Comparison of ENCODE assay signal across 9 cellular contexts in genomic region chr4:145735330-145735638, GRCh38. TPM values are rescaled to one million over a fixed set of nuclear protein-coding genes. Genes with fewer than 3 reads are reported as not detected.
DNase-seq lines count a peak whose midpoint lies in the region; ATAC-seq, FAIRE-seq and TF ChIP-seq lines count a peak whose summit lies in the region.
"Had no signal": no experiment of that assay in that cellular context is flagged by ENCODE, and none has a peak within 500 bp of the region (broad histone marks: within the 10 kb centered on the region; RNA-seq: fewer than 3 reads in every experiment).

No MANE protein-coding gene starts in this region.

- peak; percentile 82 for DNase-seq in HCEC 1CT
- peak; percentile 79 for DNase-seq in hepatic stellate cell (ENCODE audit: low spot score)
- peak; percentile 66 for DNase-seq in stromal cell of bone marrow (ENCODE audit: low read depth)
- DNase-seq in pancreas: no peak

- H3K4me3 ChIP-seq in pancreas: no peak overlapping the region

- H3K27ac Mint-ChIP-seq in activated T-helper 17 cell treated with anti-CD3 and anti-CD28 coated beads, Interleukin-2, amount 50 U/mL, for 72 hours: peak overlapping the region; percentile 73
- H3K27ac Mint-ChIP-seq: activated CD4-positive, alpha-beta memory T cell treated with anti-CD3 and anti-CD28 coated beads for 36 hours had no signal

- H3K27me3 ChIP-seq in pancreas: no peaks in the 10 kb centered on the region

- intact Hi-C loops in pancreas (cut with DNase I): no loop called here

- no peaks in the 10 kb centered on the region for H3K9me3 Mint-ChIP-seq in activated T-helper 17 cell treated with anti-CD3 and anti-CD28 coated beads, Interleukin-2, amount 50 U/mL, for 72 hours
- H3K9me3 Mint-ChIP-seq: activated CD4-positive, alpha-beta memory T cell treated with anti-CD3 and anti-CD28 coated beads for 36 hours had no signal

- no peak for FAIRE-seq in pancreas (lab: Jason Lieb, UNC)

- peaks cover 20% of the 10 kb centered on the region for H3K4me1 Mint-ChIP-seq in activated T-helper 17 cell treated with anti-CD3 and anti-CD28 coated beads, Interleukin-2, amount 50 U/mL, for 72 hours

- peaks cover 17 to 50% (median 34%) of the 10 kb centered on the region in 3 donors for H3K4me1 ChIP-seq in pancreas

- H3K36me3 Mint-ChIP-seq in activated T-helper 17 cell treated with anti-CD3 and anti-CD28 coated beads, Interleukin-2, amount 50 U/mL, for 72 hours (ENCODE audit: low read depth): no peaks in the 10 kb centered on the region
- H3K36me3 Mint-ChIP-seq: activated CD4-positive, alpha-beta memory T cell treated with anti-CD3 and anti-CD28 coated beads for 36 hours had no signal

- no peaks in the 10 kb centered on the region for H3K27me3 Mint-ChIP-seq in activated T-helper 17 cell treated with anti-CD3 and anti-CD28 coated beads, Interleukin-2, amount 50 U/mL, for 72 hours

- no peaks in the 10 kb centered on the region for H3K36me3 ChIP-seq in pancreas

- 68 to 83% methylated on average over 1 of the region's 1 CpG for WGBS in pancreas, 2 donors

- no peaks in the 10 kb centered on the region for H3K9me3 ChIP-seq in pancreas

- H3K27ac ChIP-seq in pancreas: peak overlapping the region in 2 of 4 donors; percentile 97 to 98

- ATAC-seq in activated T-helper 17 cell treated with anti-CD3 and anti-CD28 coated beads, Interleukin-2, amount 50 U/mL, for 72 hours (replicated peaks): no peak
- no peak for ATAC-seq in pancreas
- no peak for ATAC-seq in GM19452 (IDR thresholded peaks at IDR 0.05; ENCODE audit: unreplicated experiment)
- no peak for ATAC-seq in HG03571 (IDR thresholded peaks at IDR 0.05; ENCODE audit: unreplicated experiment)
- ATAC-seq in HG02884 (IDR thresholded peaks at IDR 0.05; ENCODE audit: unreplicated experiment): no peak

- no peak overlapping the region for H3K4me3 Mint-ChIP-seq in activated T-helper 17 cell treated with anti-CD3 and anti-CD28 coated beads, Interleukin-2, amount 50 U/mL, for 72 hours
- H3K4me3 Mint-ChIP-seq: activated CD4-positive, alpha-beta memory T cell treated with anti-CD3 and anti-CD28 coated beads for 36 hours had no signal

- no peak for TF ChIP-seq CTCF in pancreas (IDR thresholded peaks at IDR 0.05)

RNA-seq across cellular contexts. Expression of gene C4orf51, which starts 55.3 kb away (rescaled TPM):
- not detected for total RNA-seq in activated T-helper 17 cell treated with anti-CD3 and anti-CD28 coated beads, Interleukin-2, amount 50 U/mL, for 72 hours
- total RNA-seq in pancreas: not detected
- polyA plus RNA-seq in pancreas: not detected
- total RNA-seq: activated CD4-positive, alpha-beta memory T cell treated with anti-CD3 and anti-CD28 coated beads for 36 hours had no signal

Comparison
In these comparisons a context has a peak if more than half of its experiments do, and no peak if none do; other contexts are left out.
1. DNase-seq: peak in HCEC 1CT (single experiment), hepatic stellate cell (single experiment) and stromal cell of bone marrow (single experiment); none in pancreas (0 of 6).